In genomic region chr11:60953781-60954180, GRCh38 we compare ENCODE assay signal across 17 cellular contexts. TPM values are rescaled to one million over a fixed set of nuclear protein-coding genes. Genes with fewer than 3 reads are reported as not detected.
A peak's percentile ranks its signal among the peaks of the same experiment; 100 is the strongest.
DNase-seq lines count a peak whose midpoint lies in the region; ATAC-seq and TF ChIP-seq lines count a peak whose summit lies in the region.
"Had no signal": no experiment of that assay in that cellular context is flagged by ENCODE, and none has a peak within 500 bp of the region (broad histone marks: within the 10 kb centered on the region; RNA-seq: fewer than 3 reads in every experiment).

No MANE protein-coding gene starts in this region.

- H3K9me3 ChIP-seq in DOHH2 (ENCODE audit: control insufficient read depth, insufficient read depth, low read length) = no peaks in the 10 kb centered on the region
- H3K9me3 ChIP-seq: esophagus squamous epithelium had no signal

- H3K4me3 ChIP-seq in DOHH2 (ENCODE audit: low read length) = peak overlapping the region; percentile 32
- no peak overlapping the region for H3K4me3 ChIP-seq in fibroblast of pulmonary artery (replicated peaks; ENCODE audit: low read depth, low read length)
- H3K4me3 ChIP-seq: coronary artery, esophagus squamous epithelium, smooth muscle cell had no signal

- peak overlapping the region; percentile 91 for H3K27ac ChIP-seq in DOHH2 (ENCODE audit: low read depth, low read length)

- peak; percentile 87 for DNase-seq in RKO (ENCODE audit: low spot score)
- DNase-seq in fibroblast of pulmonary artery (ENCODE audit: low read depth) = peak; percentile 46
- DNase-seq in sciatic nerve (ENCODE audit: low spot score) = peak; percentile 49
- no peak for DNase-seq in stimulated activated CD4-positive, alpha-beta T cell treated with anti-CD3 and anti-CD28 coated beads, Interleukin-2, amount 100 ng/mL, for 24 hours
- no peak for DNase-seq in NCI-H526 treated with DMSO at 0.1 percent for 48 hours (lab: John Stamatoyannopoulos, UW)
- DNase-seq: amygdala, DMS79 treated with DMSO at 0.1 percent for 48 hours, esophagus squamous epithelium, left ventricle myocardium superior, NCI-H1092 treated with DMSO at 0.1 percent for 48 hours, NCI-H2227 treated with DMSO at 0.1 percent for 48 hours, PC-3 had no signal

- H4K20me1 ChIP-seq in DOHH2 (ENCODE audit: control insufficient read depth, insufficient read depth, low read depth, low read length) = no peaks in the 10 kb centered on the region

- H3K4me2 ChIP-seq in DOHH2 (ENCODE audit: low read length) = peak overlapping the region; percentile 99
- H3K4me2 ChIP-seq: smooth muscle cell had no signal

- no peaks in the 10 kb centered on the region for H3K9me2 ChIP-seq in DOHH2 (replicated peaks; ENCODE audit: control insufficient read depth, low read length)

- ATAC-seq in sciatic nerve (no peak), GM21786 (IDR thresholded peaks at IDR 0.05; ENCODE audit: unreplicated experiment) (no peak), HG02610 (IDR thresholded peaks at IDR 0.05; ENCODE audit: unreplicated experiment) (no peak)
- ATAC-seq: left ventricle myocardium superior, PC-3 had no signal

- H3K79me2 ChIP-seq in DOHH2 (ENCODE audit: control insufficient read depth, low read length) = peaks cover 31% of the 10 kb centered on the region

- peaks cover 6% of the 10 kb centered on the region; the same call in 1 of the 2 replicates for H3F3A ChIP-seq in DOHH2 (ENCODE audit: control insufficient read depth, insufficient read depth)

- peaks cover 55% of the 10 kb centered on the region for H3K4me1 ChIP-seq in DOHH2 (ENCODE audit: control insufficient read depth, low read length)

- no peak for TF ChIP-seq CTCF in DOHH2 (IDR thresholded peaks at IDR 0.05; ENCODE audit: low read depth, low read length, poor library complexity, severe bottlenecking)
- no peak for TF ChIP-seq CTCF in fibroblast of pulmonary artery (IDR thresholded peaks at IDR 0.05; ENCODE audit: low read length, missing control alignments)

- H3K27me3 ChIP-seq in DOHH2 (ENCODE audit: control insufficient read depth, low read length) = no peaks in the 10 kb centered on the region

- H3K36me3 ChIP-seq in DOHH2 (ENCODE audit: control insufficient read depth, low read length) = peaks cover 8% of the 10 kb centered on the region
- H3K36me3 ChIP-seq: esophagus squamous epithelium had no signal

- intact Hi-C loops in sciatic nerve (cut with DNase I) = no loop called here

RNA-seq across cellular contexts. Expression of gene SLC15A3, which starts 1.8 kb away (rescaled TPM):
- total RNA-seq in sciatic nerve = 49.4 TPM
- total RNA-seq: PC-3 had no signal

RNA-seq across cellular contexts. Expression of gene CD6, which starts 17.7 kb away (rescaled TPM):
- total RNA-seq in sciatic nerve = 2.5 TPM
- total RNA-seq: PC-3 had no signal

RNA-seq across cellular contexts. Expression of gene TMEM132A, which starts 29.5 kb away (rescaled TPM):
- 34.2 TPM for total RNA-seq in sciatic nerve

RNA-seq across cellular contexts. Expression of gene TMEM109, which starts 39.8 kb away (rescaled TPM):
- 128 TPM for total RNA-seq in sciatic nerve

RNA-seq across cellular contexts. Expression of gene PRPF19, which starts 47.4 kb away (rescaled TPM):
- total RNA-seq in sciatic nerve = 50.7 TPM

Comparison
In these comparisons a context has a peak if more than half of its experiments do, and no peak if none do; other contexts are left out.
1. DNase-seq: peak in RKO (single experiment), fibroblast of pulmonary artery (single experiment) and sciatic nerve (single experiment); none in stimulated activated CD4-positive, alpha-beta T cell treated with anti-CD3 and anti-CD28 coated beads, Interleukin-2, amount 100 ng/mL, for 24 hours (0 of 2) and NCI-H526 treated with DMSO at 0.1 percent for 48 hours (single experiment).